8 cellular contexts compared by ENCODE assay signal in the genomic region with DNA sequence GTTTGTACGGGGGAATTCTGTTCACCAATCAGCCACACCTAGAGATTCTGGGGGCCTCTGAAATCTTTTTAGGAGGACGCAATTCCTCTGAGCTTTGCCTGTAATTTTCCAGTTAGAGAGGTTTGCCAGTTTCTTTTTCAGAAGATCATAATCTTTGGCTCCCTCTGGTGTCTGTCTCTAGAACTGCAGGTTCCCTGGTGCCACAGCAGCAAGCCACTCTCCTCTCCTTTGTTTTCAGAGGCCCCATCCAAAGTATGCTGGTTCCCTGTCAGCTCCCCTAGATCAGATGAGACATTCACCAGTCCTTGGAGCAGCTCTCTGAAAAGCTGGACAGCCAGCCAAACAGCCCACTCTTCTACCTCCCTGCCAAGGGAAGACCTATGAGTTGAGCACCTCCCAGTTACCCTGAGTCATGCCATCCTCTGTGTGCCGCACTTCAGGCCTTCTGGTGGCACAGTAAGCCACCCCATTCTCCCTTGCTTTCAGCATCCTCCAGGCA. TPM values are rescaled to one million over a fixed set of nuclear protein-coding genes. Genes with fewer than 3 reads are reported as not detected.
DNase-seq lines count a peak whose midpoint lies in the region; ATAC-seq and TF ChIP-seq lines count a peak whose summit lies in the region.

No MANE protein-coding gene starts in this region.

- H4K20me1 ChIP-seq in H9 (ENCODE audit: control insufficient read depth, insufficient read depth, insufficient read length), result no peaks in the 10 kb centered on the region

- H3K27ac ChIP-seq in H9 (ENCODE audit: insufficient read length, low read depth, low read length), result no peak overlapping the region
- H3K27ac ChIP-seq in liver (ENCODE audit: low read depth in 1 of 2, low read length in 2 of 2), result peak overlapping the region in 1 of 2 donors; percentile 7

- H3K4me3 Mint-ChIP-seq in H9, result no peak overlapping the region; a peak in 1 of 5 replicates

- no peak overlapping the region for H2BK15ac ChIP-seq in H9 (ENCODE audit: low read depth, low read length)

- ATAC-seq in HG03025 (IDR thresholded peaks at IDR 0.05; ENCODE audit: low FRiP score, unreplicated experiment), result no peak

- H2BK120ac ChIP-seq in H9 (ENCODE audit: low read depth, low read length, poor library complexity, severe bottlenecking), result no peak overlapping the region

- peak; percentile 67 for TF ChIP-seq CTCF in AG04449 (IDR thresholded peaks at IDR 0.05; ENCODE audit: insufficient read depth, low read length, missing control alignments)
- peak; percentile 96 for TF ChIP-seq CTCF in H9 (conservative IDR thresholded peaks at IDR 0.05)
- TF ChIP-seq CTCF in liver (IDR thresholded peaks at IDR 0.05; ENCODE audit: low read depth, low read length, missing input control), result peak; percentile 98

- no peak overlapping the region for H2AK5ac ChIP-seq in H9 (ENCODE audit: insufficient read length, low read length)

- no peak overlapping the region for H3K4me2 ChIP-seq in H9 (ENCODE audit: insufficient read depth, insufficient read length, low read length)

- peak overlapping the region; percentile 16 to 83 (median 47); a peak in 5 of 7 replicates for H3K27ac Mint-ChIP-seq in H9

- peaks cover 11% of the 10 kb centered on the region for H3K9me3 ChIP-seq in H9 (ENCODE audit: control insufficient read depth, low read depth, low read length)
- peaks cover 0 to 4% (median 2%) of the 10 kb centered on the region in 4 donors for H3K9me3 ChIP-seq in liver (ENCODE audit: control insufficient read depth in 4 of 4, low read length in 3 of 4)

- no peaks in the 10 kb centered on the region for H3K79me1 ChIP-seq in H9 (ENCODE audit: insufficient read depth, low read depth, low read length, poor library complexity, severe bottlenecking)

- no peaks in the 10 kb centered on the region for H3K23me2 ChIP-seq in H9 (ENCODE audit: insufficient read length, low read depth, low read length, poor library complexity, severe bottlenecking)

- no peak overlapping the region for H3K56ac ChIP-seq in H9 (ENCODE audit: insufficient read length, low read depth, low read length)

- H2BK20ac ChIP-seq in H9 (ENCODE audit: low read depth, low read length, poor library complexity, severe bottlenecking), result no peak overlapping the region

- CTCF ChIA-PET in AG04449 (lab: Yijun Ruan, JAX), result interaction anchor here (0.6 to 6.0 kb wide), 41 partner anchors 10 to 319 kb away, joined by 3 to 293 read pairs (median 4); partner anchors contain the start of genes B9D1, MAPK7, MFAP4 and RNF112

- no peak overlapping the region for H3K18ac ChIP-seq in H9 (ENCODE audit: insufficient read length, low read depth, low read length)

- no peak overlapping the region for H3K4me3 ChIP-seq in AG04449 (ENCODE audit: low read depth, low read length)
- H3K4me3 ChIP-seq in liver (ENCODE audit: low read depth in 1 of 3, low read length in 3 of 3), result no peak overlapping the region

- H3K36me3 Mint-ChIP-seq in H9 (ENCODE audit: insufficient read depth in 1 of 3, low read depth in 3 of 3), result peaks cover 23 to 36% (median 30%) of the 10 kb centered on the region in 3 experiments

- H3K4ac ChIP-seq in H9 (ENCODE audit: low read depth, low read length), result no peak overlapping the region

- peaks cover 35 to 38% of the 10 kb centered on the region in 2 experiments for H3K9me3 Mint-ChIP-seq in H9

- DNase-seq in AG04449 (ENCODE audit: low read depth, low spot score) (peak; percentile 19), H9 (peak; percentile 89), NCI-H524 treated with DMSO at 0.1 percent for 48 hours (lab: John Stamatoyannopoulos, UW) (peak; percentile 34), dedifferentiated amniotic fluid mesenchymal stem cell (ENCODE audit: extremely low spot score) (peak; percentile 92)
- peak; percentile 65 to 73 for DNase-seq in activated CD4-positive, alpha-beta T cell treated with anti-CD3 and anti-CD28 coated beads, Interleukin-2, amount 50 U/mL, for 48 hours
- peak; percentile 45 for DNase-seq in stimulated activated CD4-positive, alpha-beta T cell treated with anti-CD3 and anti-CD28 coated beads, Interleukin-4, amount 100 ng/mL, for 1 hour

- H3K4me1 Mint-ChIP-seq in H9, result peaks cover 23 to 34% of the 10 kb centered on the region in 2 experiments

- H3K4me1 ChIP-seq in H9 (ENCODE audit: insufficient read depth, low read length), result peaks cover 2% of the 10 kb centered on the region; the same call in 1 of the 2 replicates
- H3K4me1 ChIP-seq in liver (ENCODE audit: control insufficient read depth in 4 of 4, insufficient read depth in 4 of 4, low read length in 3 of 4), result no peaks in the 10 kb centered on the region

- H4K5ac ChIP-seq in H9 (ENCODE audit: insufficient read length, low read depth, low read length), result no peak overlapping the region

- no peaks in the 10 kb centered on the region for H3K79me2 ChIP-seq in H9 (ENCODE audit: insufficient read depth, low read length)

- POLR2A ChIA-PET in AG04449 (lab: Yijun Ruan, JAX), result interaction anchor here (1.2 to 2.8 kb wide), 3 partner anchors 63 to 107 kb away, joined by 3 to 16 read pairs (median 5); partner anchors contain the start of gene MAPK7

- H3K36me3 ChIP-seq in liver (ENCODE audit: control insufficient read depth in 4 of 4, insufficient read depth in 3 of 4, low read depth in 1 of 4, low read length in 3 of 4), result no peaks in the 10 kb centered on the region

- no peak overlapping the region for H3K14ac ChIP-seq in H9 (ENCODE audit: insufficient read depth, low read length)

- no peak overlapping the region for H3K9ac ChIP-seq in H9 (ENCODE audit: extremely low read depth, insufficient read length, low read length)
- H3K9ac ChIP-seq in liver (ENCODE audit: low read depth in 1 of 2, low read length in 2 of 2), result peak overlapping the region; percentile 1 to 21

- peaks cover 5% of the 10 kb centered on the region for H3K27me3 Mint-ChIP-seq in H9 (ENCODE audit: low read depth)

- H4K91ac ChIP-seq in H9 (ENCODE audit: insufficient read length, low read depth, low read length), result no peak overlapping the region

- peak; percentile 95 to 96 for TF ChIP-seq RAD21 in liver (IDR thresholded peaks at IDR 0.05)

- no peak overlapping the region for H4K8ac ChIP-seq in H9 (replicated peaks; ENCODE audit: insufficient read length, low read depth, low read length)

- no peak overlapping the region for H2BK12ac ChIP-seq in H9 (ENCODE audit: insufficient read length, low read depth, low read length)

- peak overlapping the region; percentile 82 for H2AFZ ChIP-seq in H9 (ENCODE audit: low read length)

- no peak overlapping the region for H3T11ph ChIP-seq in H9 (ENCODE audit: low read length)

- no CpG with 5 or more reads among the region's 3 CpGs for WGBS in H9 (ENCODE audit: extremely low coverage, insufficient read length, low lambda C conversion rate)
- 32% methylated on average over 3 of the region's 3 CpGs for WGBS in liver

- no peak overlapping the region for H3K23ac ChIP-seq in H9 (ENCODE audit: insufficient read length, low read depth, low read length)

- H2BK5ac ChIP-seq in H9 (ENCODE audit: insufficient read length, low read length), result no peak overlapping the region

- H3K27me3 ChIP-seq in H9 (ENCODE audit: insufficient read depth, low read length) (no peaks in the 10 kb centered on the region), liver (ENCODE audit: control insufficient read depth in 4 of 4, insufficient read depth in 4 of 4, low read length in 3 of 4) (no peaks in the 10 kb centered on the region)

TF ChIP-seq in liver, 16 proteins besides CTCF, POLR2A, EP300 and RAD21:
- TF ChIP-seq FOXA2 (IDR thresholded peaks at IDR 0.05) (no peak), SP1 (IDR thresholded peaks at IDR 0.05) (peak; percentile 62)

RNA-seq across cellular contexts. Expression of gene RNF112, which starts 36.1 kb away (rescaled TPM):
- 0.81 and 1.1 TPM in 2 replicates for total RNA-seq in H9 (2021)
- under 1 TPM; 0.23 to 0.42 TPM for total RNA-seq in liver
- polyA plus RNA-seq in liver, result under 1 TPM; 0.04 to 0.17 TPM

Comparison
In these comparisons a context has a peak if more than half of its experiments do, and no peak if none do; other contexts are left out.
1. DNase-seq: peak in every context shown above with its lines; median percentile 92 in dedifferentiated amniotic fluid mesenchymal stem cell; 89 in H9; 69 in activated CD4-positive, alpha-beta T cell treated with anti-CD3 and anti-CD28 coated beads, Interleukin-2, amount 50 U/mL, for 48 hours; 45 in stimulated activated CD4-positive, alpha-beta T cell treated with anti-CD3 and anti-CD28 coated beads, Interleukin-4, amount 100 ng/mL, for 1 hour; 34 in NCI-H524 treated with DMSO at 0.1 percent for 48 hours; 19 in AG04449.